In genomic region chr1:111768023-111768422, GRCh38 we compare ENCODE assay signal across 22 cellular contexts. TPM values are rescaled to one million over a fixed set of nuclear protein-coding genes. Genes with fewer than 3 reads are reported as not detected.
DNase-seq lines count a peak whose midpoint lies in the region; ATAC-seq and TF ChIP-seq lines count a peak whose summit lies in the region.
"Had no signal": no experiment of that assay in that cellular context is flagged by ENCODE, and none has a peak within 500 bp of the region (broad histone marks: within the 10 kb centered on the region; RNA-seq: fewer than 3 reads in every experiment).

No MANE protein-coding gene starts in this region.

- peaks cover 6 to 7% of the 10 kb centered on the region in 2 experiments for H3K79me1 ChIP-seq in IMR-90 (ENCODE audit: low read depth in 1 of 2, low read length in 2 of 2)

- no peaks in the 10 kb centered on the region; the same call in 1 of the 2 replicates for H3K4me1 ChIP-seq in IMR-90 (ENCODE audit: control insufficient read depth, insufficient read depth, low read length)
- H3K4me1 ChIP-seq: SJSA1 had no signal

- TF ChIP-seq POLR2A in IMR-90 (IDR thresholded peaks at IDR 0.05; ENCODE audit: low read depth, low read length) = no peak

- no peak overlapping the region for H3K56ac ChIP-seq in IMR-90 (ENCODE audit: extremely low read depth, insufficient read depth, low read length)

- H3K4me2 ChIP-seq in IMR-90 (ENCODE audit: low read depth, low read length) = no peak overlapping the region

- dilution Hi-C loops in IMR-90 (cut with HindIII; ENCODE audit: low sequenced_read_pairs, unreplicated experiment) = loop anchor here (25.0 kb wide), 1 partner anchor 306 kb away; the partner anchor contains the start of gene C1orf162

- ATAC-seq in IMR-90 (ENCODE audit: low read depth) = peak; percentile 48; the same call in 1 of the 2 replicates
- ATAC-seq: CD8-positive, alpha-beta T cell; Right ventricle myocardium inferior had no signal

- H3K14ac ChIP-seq in IMR-90 (replicated peaks; ENCODE audit: low read depth, low read length) = no peak overlapping the region

- no peak overlapping the region for H3K23ac ChIP-seq in IMR-90 (ENCODE audit: low read depth, low read length)

- H3K9ac ChIP-seq in IMR-90 (ENCODE audit: low read depth, low read length) = no peak overlapping the region

- H2BK5ac ChIP-seq in IMR-90 (ENCODE audit: low read depth, low read length, poor library complexity, severe bottlenecking) = no peak overlapping the region

- H3K9me3 ChIP-seq in IMR-90 (ENCODE audit: control insufficient read depth, insufficient read depth, low read length) = no peaks in the 10 kb centered on the region
- H3K9me3 ChIP-seq: SJSA1 had no signal

- no peak overlapping the region for H2AFZ ChIP-seq in IMR-90 (replicated peaks; ENCODE audit: low read length, poor library complexity)

- H4K20me1 ChIP-seq in IMR-90 (ENCODE audit: insufficient read depth, low read length) = no peaks in the 10 kb centered on the region

- in situ Hi-C loops in IMR-90 (cut with MboI; ENCODE audit: low sequenced_read_pairs) = loop anchor here (5.0 to 10.0 kb wide), 2 partner anchors 286 to 543 kb away; partner anchors contain the start of gene CHI3L2

- no peak overlapping the region for H4K91ac ChIP-seq in IMR-90 (ENCODE audit: insufficient read depth, low read depth, low read length)

- H2BK20ac ChIP-seq in IMR-90 (ENCODE audit: low read depth, low read length) = no peak overlapping the region

- POLR2A ChIA-PET in IMR-90 (lab: Charles Lee; ENCODE audit: unreplicated experiment) = no interaction called here

- no TSS peak for BruUV-seq in IMR-90 (replicated peaks; lab: Mats Ljungman, UMichigan)

- no peak overlapping the region for H2BK120ac ChIP-seq in IMR-90 (ENCODE audit: low read depth, low read length)

- CTCF ChIA-PET in IMR-90 (lab: Yijun Ruan, JAX) = interaction anchor here (0.6 to 1.7 kb wide), 6 partner anchors 9 to 286 kb away, joined by 3 to 5 read pairs (median 4); no protein-coding TSS in a partner anchor

- TF ChIP-seq RAD21 in IMR-90 (IDR thresholded peaks at IDR 0.05; ENCODE audit: low read length) = no peak

- H4K8ac ChIP-seq in IMR-90 (ENCODE audit: low read depth in 2 of 2, low read length in 2 of 2) = no peak overlapping the region

- H4K5ac ChIP-seq in IMR-90 (ENCODE audit: low read depth, low read length) = no peak overlapping the region

- intact Hi-C loops in IMR-90 (cut with micrococcal nuclease) = loop anchor here (5.0 to 10.0 kb wide), 3 partner anchors 366 to 567 kb away; no protein-coding TSS in a partner anchor

- no peak overlapping the region for H3K18ac ChIP-seq in IMR-90 (ENCODE audit: low read depth, low read length)

- peak; percentile 5 for DNase-seq in NCI-H2196 (lab: John Stamatoyannopoulos, UW; ENCODE audit: unreplicated experiment)
- DNase-seq in NCI-H2196 treated with DMSO at 0.1 percent for 48 hours (lab: John Stamatoyannopoulos, UW; ENCODE audit: unreplicated experiment) = no peak
- DNase-seq in DMS153 (lab: John Stamatoyannopoulos, UW) = peak; percentile 37
- no peak for DNase-seq in IMR-90
- DNase-seq in NCI-H510A treated with DMSO at 0.1 percent for 48 hours (lab: John Stamatoyannopoulos, UW) = peak; percentile 62
- no peak for DNase-seq in DMS 273 treated with DMSO at 0.1 percent for 48 hours (lab: John Stamatoyannopoulos, UW)
- no peak for DNase-seq in Kasumi-1 (lab: John Stamatoyannopoulos, UW)
- no peak for DNase-seq in NCI-H526 treated with DMSO at 0.1 percent for 48 hours (lab: John Stamatoyannopoulos, UW)
- DNase-seq: 8988T; AML-193; C1 segment of cervical spinal cord; CD8-positive, alpha-beta T cell; DMS79; H7; KG1; NCI-H1105; NCI-H2107; NCI-H446; NCI-H82; T-helper 1 cell had no signal

- no peak overlapping the region for H2AK5ac ChIP-seq in IMR-90 (ENCODE audit: low read depth, low read length)

- peaks cover 8% of the 10 kb centered on the region for H3K36me3 ChIP-seq in IMR-90 (ENCODE audit: control insufficient read depth, insufficient read depth, low read length)

- H3K27ac ChIP-seq in IMR-90 (ENCODE audit: insufficient read depth, low read length) = no peak overlapping the region
- H3K27ac ChIP-seq: SJSA1 had no signal

- H3K4ac ChIP-seq in IMR-90 (ENCODE audit: low read depth, low read length) = no peak overlapping the region

- no peaks in the 10 kb centered on the region for H3K27me3 ChIP-seq in IMR-90 (ENCODE audit: control insufficient read depth, insufficient read depth, low read length)
- H3K27me3 ChIP-seq: SJSA1 had no signal

- H2AK9ac ChIP-seq in IMR-90 (replicated peaks; ENCODE audit: low read depth, low read length, poor library complexity) = no peak overlapping the region

- H2BK15ac ChIP-seq in IMR-90 (ENCODE audit: low read depth, low read length) = no peak overlapping the region

- no peaks in the 10 kb centered on the region for H3K9me1 ChIP-seq in IMR-90 (ENCODE audit: insufficient read depth, low read length)

- no peak overlapping the region for H3K4me3 ChIP-seq in IMR-90 (ENCODE audit: insufficient read depth, low read depth, low read length)
- H3K4me3 ChIP-seq: SJSA1 had no signal

- no peak for TF ChIP-seq CTCF in IMR-90 (conservative IDR thresholded peaks at IDR 0.05; ENCODE audit: low read depth, low read length)

TF ChIP-seq in IMR-90, 13 proteins besides CTCF, POLR2A, EP300 and RAD21:
- TF ChIP-seq FOS (IDR thresholded peaks at IDR 0.05; ENCODE audit: low read depth, low read length) (no peak), CEBPB (IDR thresholded peaks at IDR 0.05; ENCODE audit: low read depth, low read length) (no peak), BHLHE40 (IDR thresholded peaks at IDR 0.05; ENCODE audit: low read depth, low read length) (no peak), MAZ (IDR thresholded peaks at IDR 0.05; ENCODE audit: borderline replicate concordance, low read depth, low read length) (no peak), MAFK (IDR thresholded peaks at IDR 0.05; ENCODE audit: low read depth, low read length) (no peak), CHD1 (IDR thresholded peaks at IDR 0.05; ENCODE audit: low read depth, low read length) (no peak), USF2 (IDR thresholded peaks at IDR 0.05; ENCODE audit: low read depth, low read length) (no peak), RCOR1 (IDR thresholded peaks at IDR 0.05; ENCODE audit: insufficient replicate concordance, low read length) (no peak)

RNA-seq across cellular contexts. Expression of gene DDX20, which starts 12.3 kb away (rescaled TPM):
- 10.9 and 14.2 TPM in 2 replicates for total RNA-seq in IMR-90 (2012; rRNA removed)
- polyA plus RNA-seq in IMR-90 (2012; rRNA removed) = 4.4 and 5.7 TPM in 2 replicates
- polyA plus RNA-seq in IMR-90 (2012; cell fraction: cytosol; rRNA removed) = 1.1 and 1.5 TPM in 2 replicates
- polyA plus RNA-seq in IMR-90 (2012; cell fraction: nucleus; rRNA removed; ENCODE audit: low replicate concordance) = 3.2 and 8.6 TPM in 2 replicates

RNA-seq across cellular contexts. Expression of gene INKA2, which starts 28.8 kb away (rescaled TPM):
- 1.7 and 2.2 TPM in 2 replicates for total RNA-seq in IMR-90 (2012; rRNA removed)
- 1.3 and 2.6 TPM in 2 replicates for polyA plus RNA-seq in IMR-90 (2012; rRNA removed)
- polyA plus RNA-seq in IMR-90 (2012; cell fraction: cytosol; rRNA removed) = 0.66 and 2.2 TPM in 2 replicates
- polyA plus RNA-seq in IMR-90 (2012; cell fraction: nucleus; rRNA removed; ENCODE audit: low replicate concordance) = 2.8 and 5.6 TPM in 2 replicates

Comparison
In these comparisons a context has a peak if more than half of its experiments do, and no peak if none do; other contexts are left out.
1. DNase-seq: peak in NCI-H2196 (single experiment), DMS153 (single experiment) and NCI-H510A treated with DMSO at 0.1 percent for 48 hours (single experiment); none in NCI-H2196 treated with DMSO at 0.1 percent for 48 hours (single experiment), IMR-90 (single experiment), DMS 273 treated with DMSO at 0.1 percent for 48 hours (single experiment), Kasumi-1 (0 of 2) and NCI-H526 treated with DMSO at 0.1 percent for 48 hours (single experiment).